ENCODE assay signal across 8 cellular contexts in genomic region chr12:8950287-8950574, GRCh38. TPM values are rescaled to one million over a fixed set of nuclear protein-coding genes. Genes with fewer than 3 reads are reported as not detected.
DNase-seq lines count a peak whose midpoint lies in the region; ATAC-seq and TF ChIP-seq lines count a peak whose summit lies in the region.

No MANE protein-coding gene starts in this region.

- DNase-seq in activated CD8-positive, alpha-beta memory T cell treated with anti-CD3 and anti-CD28 coated beads, Interleukin-2, amount 10 ng/mL, durations not matched to agents 7 days and 5 days: no peak
- no peak for DNase-seq in activated CD8-positive, alpha-beta memory T cell treated with anti-CD3 and anti-CD28 coated beads, Interleukin-2, amount 50 U/mL, for 48 hours
- DNase-seq in astrocyte of the spinal cord (ENCODE audit: low read depth, low spot score) (no peak), mesenchymal stem cell (no peak), amygdala (lab: John Stamatoyannopoulos, UW) (no peak), erythroblast (lab: John Stamatoyannopoulos, UW) (no peak), retina (no peak)

- CTCF ChIA-PET in activated CD8-positive, alpha-beta memory T cell treated with anti-CD3 and anti-CD28 coated beads, Interleukin-2, amount 10 ng/mL, durations not matched to agents 7 days and 5 days (lab: Charles Lee): interaction anchor here (0.7 to 10.1 kb wide), 16 partner anchors 11 to 292 kb away, joined by 3 to 101 read pairs (median 6); partner anchors contain the start of gene PHC1

- no peak overlapping the region for H3K4ac ChIP-seq in mesenchymal stem cell (ENCODE audit: low read depth in 1 of 2, low read length in 2 of 2)

- peaks cover 9% of the 10 kb centered on the region for H3K79me1 ChIP-seq in mesenchymal stem cell (replicated peaks; ENCODE audit: low read length, poor library complexity, severe bottlenecking)

- no peak overlapping the region for H4K91ac ChIP-seq in mesenchymal stem cell (ENCODE audit: low read length)

- H3K14ac ChIP-seq in mesenchymal stem cell (ENCODE audit: low read length in 2 of 2): no peak overlapping the region

- TF ChIP-seq CTCF in astrocyte of the spinal cord (IDR thresholded peaks at IDR 0.05; ENCODE audit: low read depth, low read length): no peak

- H3K27ac Mint-ChIP-seq in activated CD8-positive, alpha-beta memory T cell treated with anti-CD3 and anti-CD28 coated beads, Interleukin-2, amount 10 ng/mL, durations not matched to agents 7 days and 5 days: peak overlapping the region; percentile 92

- no peak overlapping the region for H2BK120ac ChIP-seq in mesenchymal stem cell (ENCODE audit: low read depth, low read length)

- H2AFZ ChIP-seq in mesenchymal stem cell (ENCODE audit: low read depth, low read length): peak overlapping the region; percentile 58

- H3K27me3 Mint-ChIP-seq in activated CD8-positive, alpha-beta memory T cell treated with anti-CD3 and anti-CD28 coated beads, Interleukin-2, amount 10 ng/mL, durations not matched to agents 7 days and 5 days: no peaks in the 10 kb centered on the region

- no peak overlapping the region for H3K23ac ChIP-seq in mesenchymal stem cell (ENCODE audit: low read length in 2 of 2)

- peak; percentile 14 for ATAC-seq in activated CD8-positive, alpha-beta memory T cell treated with anti-CD3 and anti-CD28 coated beads, Interleukin-2, amount 10 ng/mL, durations not matched to agents 7 days and 5 days

- peak overlapping the region; percentile 99 for H3K27ac ChIP-seq in HUES48 (ENCODE audit: low read depth, low read length)
- peak overlapping the region; percentile 51 for H3K27ac ChIP-seq in mesenchymal stem cell (ENCODE audit: low read length, poor library complexity, severe bottlenecking)

- in situ Hi-C loops in astrocyte of the spinal cord (cut with HindIII; ENCODE audit: low sequenced_read_pairs): no loop called here

- H2BK12ac ChIP-seq in mesenchymal stem cell (ENCODE audit: low read length in 2 of 2): no peak overlapping the region

- no peak overlapping the region for H2AK5ac ChIP-seq in mesenchymal stem cell (ENCODE audit: low read length, severe bottlenecking)

- H3K9ac ChIP-seq in HUES48 (ENCODE audit: low read depth, low read length) (peak overlapping the region; percentile 97), mesenchymal stem cell (ENCODE audit: low read length) (peak overlapping the region; percentile 98)

- H3K4me1 Mint-ChIP-seq in activated CD8-positive, alpha-beta memory T cell treated with anti-CD3 and anti-CD28 coated beads, Interleukin-2, amount 10 ng/mL, durations not matched to agents 7 days and 5 days: peaks cover 55% of the 10 kb centered on the region

- H3K9me3 ChIP-seq in HUES48 (ENCODE audit: control insufficient read depth, insufficient read depth, low read length): peaks cover 21% of the 10 kb centered on the region
- H3K9me3 ChIP-seq in mesenchymal stem cell (ENCODE audit: control insufficient read depth, low read length): no peaks in the 10 kb centered on the region

- no peaks in the 10 kb centered on the region for H3K27me3 ChIP-seq in HUES48 (ENCODE audit: control insufficient read depth, insufficient read depth, low read length)
- no peaks in the 10 kb centered on the region for H3K27me3 ChIP-seq in mesenchymal stem cell (ENCODE audit: control insufficient read depth in 1 of 2, insufficient read depth in 1 of 2, low read length in 2 of 2)

- no peak overlapping the region for H3K18ac ChIP-seq in mesenchymal stem cell (ENCODE audit: low read depth in 1 of 2, low read length in 2 of 2)

- H4K8ac ChIP-seq in mesenchymal stem cell (ENCODE audit: low read length): peak overlapping the region; percentile 51

- H2BK15ac ChIP-seq in mesenchymal stem cell (ENCODE audit: low read depth, poor library complexity, severe bottlenecking): no peak overlapping the region

- no peak overlapping the region for H2BK5ac ChIP-seq in mesenchymal stem cell (ENCODE audit: low read depth, low read length, poor library complexity, severe bottlenecking)

- H3K4me3 Mint-ChIP-seq in activated CD8-positive, alpha-beta memory T cell treated with anti-CD3 and anti-CD28 coated beads, Interleukin-2, amount 10 ng/mL, durations not matched to agents 7 days and 5 days: peak overlapping the region; percentile 98

- H3K36me3 Mint-ChIP-seq in activated CD8-positive, alpha-beta memory T cell treated with anti-CD3 and anti-CD28 coated beads, Interleukin-2, amount 10 ng/mL, durations not matched to agents 7 days and 5 days: peaks cover 33% of the 10 kb centered on the region

- H3K4me3 ChIP-seq in HUES48 (ENCODE audit: low read depth, low read length) (peak overlapping the region; percentile 93), astrocyte of the spinal cord (ENCODE audit: low read depth, low read length) (peak overlapping the region; percentile 85), mesenchymal stem cell (ENCODE audit: insufficient read depth in 1 of 2, low read depth in 1 of 2, low read length in 2 of 2) (peak overlapping the region; percentile 78 to 97)

- peak overlapping the region; percentile 83 for H3K4me2 ChIP-seq in mesenchymal stem cell (ENCODE audit: low read length, poor library complexity, severe bottlenecking)

- WGBS in mesenchymal stem cell: 3% methylated on average over 7 of the region's 7 CpGs

- H3K4me1 ChIP-seq in HUES48 (ENCODE audit: control insufficient read depth, insufficient read depth, low read length): peaks cover 9% of the 10 kb centered on the region; the same call in 1 of the 2 replicates
- H3K4me1 ChIP-seq in mesenchymal stem cell (ENCODE audit: control insufficient read depth, insufficient read depth, low read depth, low read length): no peaks in the 10 kb centered on the region

- TF ChIP-seq POLR2A in erythroblast (IDR thresholded peaks at IDR 0.05; ENCODE audit: low read length): no peak

- peaks cover 11% of the 10 kb centered on the region for H3K9me3 Mint-ChIP-seq in activated CD8-positive, alpha-beta memory T cell treated with anti-CD3 and anti-CD28 coated beads, Interleukin-2, amount 10 ng/mL, durations not matched to agents 7 days and 5 days (ENCODE audit: low read depth)

- peaks cover 13% of the 10 kb centered on the region for H3K36me3 ChIP-seq in HUES48 (ENCODE audit: control insufficient read depth, insufficient read depth, low read length)
- H3K36me3 ChIP-seq in mesenchymal stem cell (ENCODE audit: control insufficient read depth in 1 of 2, insufficient read depth in 2 of 2, low read depth in 1 of 2, low read length in 2 of 2): peaks cover 2 to 12% of the 10 kb centered on the region in 2 experiments

RNA-seq across cellular contexts. Expression of gene M6PR, which starts 0.8 kb away (rescaled TPM):
- 100 to 1,000 TPM; 182 to 206 TPM for total RNA-seq in activated CD8-positive, alpha-beta memory T cell treated with anti-CD3 and anti-CD28 coated beads, Interleukin-2, amount 10 ng/mL, durations not matched to agents 7 days and 5 days
- polyA plus RNA-seq in mesenchymal stem cell (2013, experiment 1 of 2): 209 TPM
- polyA plus RNA-seq in mesenchymal stem cell (2013, experiment 2 of 2): 208 TPM

RNA-seq across cellular contexts. Expression of gene PHC1, which starts 35.9 kb away (rescaled TPM):
- 1 to 10 TPM; 5.1 to 9.2 TPM for total RNA-seq in activated CD8-positive, alpha-beta memory T cell treated with anti-CD3 and anti-CD28 coated beads, Interleukin-2, amount 10 ng/mL, durations not matched to agents 7 days and 5 days
- polyA plus RNA-seq in mesenchymal stem cell (2013, experiment 1 of 2): 40.7 TPM
- 40.7 TPM for polyA plus RNA-seq in mesenchymal stem cell (2013, experiment 2 of 2)

RNA-seq across cellular contexts. Expression of gene KLRG1, which starts 39.1 kb away (rescaled TPM):
- total RNA-seq in activated CD8-positive, alpha-beta memory T cell treated with anti-CD3 and anti-CD28 coated beads, Interleukin-2, amount 10 ng/mL, durations not matched to agents 7 days and 5 days: 1 to 10 TPM; 4.3 to 5.6 TPM
- 0.64 TPM for polyA plus RNA-seq in mesenchymal stem cell (2013, experiment 1 of 2)
- 0.63 TPM for polyA plus RNA-seq in mesenchymal stem cell (2013, experiment 2 of 2)
